In the genomic region with DNA sequence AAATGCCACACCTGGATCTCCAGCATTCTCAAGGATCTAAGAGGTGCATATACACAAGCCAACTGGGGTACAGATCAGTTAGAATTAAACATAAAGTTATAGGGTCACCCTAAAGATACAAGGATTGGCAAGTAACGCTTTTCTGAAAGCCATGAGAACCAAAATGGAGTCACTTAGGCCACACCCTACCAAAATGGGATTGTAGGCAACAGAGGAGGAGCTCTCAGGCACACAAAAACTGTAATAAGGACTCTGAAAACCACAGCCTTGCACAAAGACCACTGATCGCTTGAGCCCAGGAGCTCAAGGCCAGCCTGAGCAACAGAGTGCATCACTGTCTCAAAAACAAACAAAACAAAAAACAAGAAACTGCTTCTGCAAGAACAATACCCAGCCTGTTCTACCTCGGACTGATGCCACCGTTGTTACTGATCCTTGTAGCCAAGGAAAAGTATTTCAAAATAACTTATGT, we compare ENCODE assay signal across 1 cellular context.
TF ChIP-seq lines count a peak whose summit lies in the region.

No MANE protein-coding gene starts in this region.

TF ChIP-seq in GM23338, 12 proteins besides CTCF, POLR2A, EP300 and RAD21:
- TF ChIP-seq, protein P1, sequence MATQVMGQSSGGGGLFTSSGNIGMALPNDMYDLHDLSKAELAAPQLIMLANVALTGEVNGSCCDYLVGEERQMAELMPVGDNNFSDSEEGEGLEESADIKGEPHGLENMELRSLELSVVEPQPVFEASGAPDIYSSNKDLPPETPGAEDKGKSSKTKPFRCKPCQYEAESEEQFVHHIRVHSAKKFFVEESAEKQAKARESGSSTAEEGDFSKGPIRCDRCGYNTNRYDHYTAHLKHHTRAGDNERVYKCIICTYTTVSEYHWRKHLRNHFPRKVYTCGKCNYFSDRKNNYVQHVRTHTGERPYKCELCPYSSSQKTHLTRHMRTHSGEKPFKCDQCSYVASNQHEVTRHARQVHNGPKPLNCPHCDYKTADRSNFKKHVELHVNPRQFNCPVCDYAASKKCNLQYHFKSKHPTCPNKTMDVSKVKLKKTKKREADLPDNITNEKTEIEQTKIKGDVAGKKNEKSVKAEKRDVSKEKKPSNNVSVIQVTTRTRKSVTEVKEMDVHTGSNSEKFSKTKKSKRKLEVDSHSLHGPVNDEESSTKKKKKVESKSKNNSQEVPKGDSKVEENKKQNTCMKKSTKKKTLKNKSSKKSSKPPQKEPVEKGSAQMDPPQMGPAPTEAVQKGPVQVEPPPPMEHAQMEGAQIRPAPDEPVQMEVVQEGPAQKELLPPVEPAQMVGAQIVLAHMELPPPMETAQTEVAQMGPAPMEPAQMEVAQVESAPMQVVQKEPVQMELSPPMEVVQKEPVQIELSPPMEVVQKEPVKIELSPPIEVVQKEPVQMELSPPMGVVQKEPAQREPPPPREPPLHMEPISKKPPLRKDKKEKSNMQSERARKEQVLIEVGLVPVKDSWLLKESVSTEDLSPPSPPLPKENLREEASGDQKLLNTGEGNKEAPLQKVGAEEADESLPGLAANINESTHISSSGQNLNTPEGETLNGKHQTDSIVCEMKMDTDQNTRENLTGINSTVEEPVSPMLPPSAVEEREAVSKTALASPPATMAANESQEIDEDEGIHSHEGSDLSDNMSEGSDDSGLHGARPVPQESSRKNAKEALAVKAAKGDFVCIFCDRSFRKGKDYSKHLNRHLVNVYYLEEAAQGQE (IDR thresholded peaks at IDR 0.05; ENCODE audit: unreplicated experiment) = no peak
- TF ChIP-seq ZNF331 (CRISPR knock-in tag; IDR thresholded peaks at IDR 0.05; ENCODE audit: low read depth) (no peak), EZH2 (IDR thresholded peaks at IDR 0.05; ENCODE audit: low read depth, unreplicated experiment) (no peak), CREB1 (CRISPR knock-in tag; IDR thresholded peaks at IDR 0.05; ENCODE audit: low read depth) (no peak), JUNB (IDR thresholded peaks at IDR 0.05; ENCODE audit: unreplicated experiment) (no peak), EZH2phosphoT487 (IDR thresholded peaks at IDR 0.05; ENCODE audit: unreplicated experiment) (no peak), ZNF114 (CRISPR knock-in tag; IDR thresholded peaks at IDR 0.05) (no peak)
- TF ChIP-seq, protein P2, sequence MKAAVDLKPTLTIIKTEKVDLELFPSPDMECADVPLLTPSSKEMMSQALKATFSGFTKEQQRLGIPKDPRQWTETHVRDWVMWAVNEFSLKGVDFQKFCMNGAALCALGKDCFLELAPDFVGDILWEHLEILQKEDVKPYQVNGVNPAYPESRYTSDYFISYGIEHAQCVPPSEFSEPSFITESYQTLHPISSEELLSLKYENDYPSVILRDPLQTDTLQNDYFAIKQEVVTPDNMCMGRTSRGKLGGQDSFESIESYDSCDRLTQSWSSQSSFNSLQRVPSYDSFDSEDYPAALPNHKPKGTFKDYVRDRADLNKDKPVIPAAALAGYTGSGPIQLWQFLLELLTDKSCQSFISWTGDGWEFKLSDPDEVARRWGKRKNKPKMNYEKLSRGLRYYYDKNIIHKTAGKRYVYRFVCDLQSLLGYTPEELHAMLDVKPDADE (IDR thresholded peaks at IDR 0.05) = no peak
TF ChIP-seq in GM23338: peak in this region for 0.
